1 cellular context compared by ENCODE assay signal in genomic region chr2:146438246-146438645, GRCh38.
TF ChIP-seq lines count a peak whose summit lies in the region.

No MANE protein-coding gene starts in this region.

TF ChIP-seq in GM23338, 12 proteins besides CTCF, POLR2A, EP300 and RAD21 (continued from another document):
- TF ChIP-seq ZNF462 (CRISPR knock-in tag; IDR thresholded peaks at IDR 0.05) (no peak), ZNF114 (CRISPR knock-in tag; IDR thresholded peaks at IDR 0.05) (no peak), EZH2phosphoT487 (IDR thresholded peaks at IDR 0.05; ENCODE audit: unreplicated experiment) (no peak), REST (IDR thresholded peaks at IDR 0.05; ENCODE audit: unreplicated experiment) (no peak), ETS1 (IDR thresholded peaks at IDR 0.05) (no peak), NANOG (IDR thresholded peaks at IDR 0.05; ENCODE audit: borderline replicate concordance) (no peak), POLR2AphosphoS5 (IDR thresholded peaks at IDR 0.05; ENCODE audit: low read depth) (no peak), EZH2 (IDR thresholded peaks at IDR 0.05; ENCODE audit: low read depth, unreplicated experiment) (no peak), STAT1 (IDR thresholded peaks at IDR 0.05; ENCODE audit: unreplicated experiment) (no peak)
